20 cellular contexts compared by ENCODE assay signal in the genomic region with DNA sequence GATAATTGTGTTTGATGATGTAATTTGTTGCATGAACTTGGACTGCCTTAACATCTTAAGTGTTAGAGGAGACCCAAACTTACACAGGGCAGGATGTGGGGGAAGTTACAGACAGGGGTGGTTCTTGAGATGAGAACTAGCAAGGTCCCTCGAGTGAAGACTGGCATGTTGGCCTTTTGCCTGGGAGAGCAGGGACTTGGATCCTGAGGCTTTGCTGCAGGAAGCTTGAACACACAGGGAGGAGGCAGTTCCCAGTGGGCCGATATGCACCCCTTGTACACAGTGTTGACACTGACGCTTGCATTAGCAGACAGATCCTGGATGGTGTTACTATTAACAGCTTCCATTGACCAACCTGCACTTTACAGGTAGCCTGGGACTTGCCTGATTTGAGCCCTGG. TPM values are rescaled to one million over a fixed set of nuclear protein-coding genes. Genes with fewer than 3 reads are reported as not detected.
DNase-seq lines count a peak whose midpoint lies in the region; ATAC-seq and TF ChIP-seq lines count a peak whose summit lies in the region.
"Had no signal": no experiment of that assay in that cellular context is flagged by ENCODE, and none has a peak within 500 bp of the region (broad histone marks: within the 10 kb centered on the region; RNA-seq: fewer than 3 reads in every experiment).

No MANE protein-coding gene starts in this region.

- no peaks in the 10 kb centered on the region for H3K36me3 Mint-ChIP-seq in activated naive CD4-positive, alpha-beta T cell treated with anti-CD3 and anti-CD28 coated beads for 36 hours (ENCODE audit: low read depth)
- no peaks in the 10 kb centered on the region for H3K36me3 Mint-ChIP-seq in activated CD4-positive, alpha-beta memory T cell treated with anti-CD3 and anti-CD28 coated beads, Interleukin-2, amount 10 ng/mL, durations not matched to agents 7 days and 5 days (ENCODE audit: low read depth)
- H3K36me3 Mint-ChIP-seq: stimulated activated memory B cell treated with anti-CD40 and anti-IgM and Interleukin-4, amounts not matched to agents 10 μg/mL and 1 μg/mL and 100 μg/mL, for 72 hours had no signal

- 55 to 68% (median 57%) methylated on average over 3 of the region's 3 CpGs for WGBS in stomach, 5 donors

- H3K4me3 Mint-ChIP-seq in activated naive CD4-positive, alpha-beta T cell treated with anti-CD3 and anti-CD28 coated beads for 36 hours: no peak overlapping the region
- H3K4me3 Mint-ChIP-seq in activated CD4-positive, alpha-beta memory T cell treated with anti-CD3 and anti-CD28 coated beads, Interleukin-2, amount 10 ng/mL, durations not matched to agents 7 days and 5 days: peak overlapping the region; percentile 31
- H3K4me3 Mint-ChIP-seq in stimulated activated naive CD8-positive, alpha-beta T cell treated with anti-CD3 and anti-CD28 coated beads, Interleukin-15, amount 100 ng/mL, for 72 hours: peak overlapping the region; percentile 62 to 71
- H3K4me3 Mint-ChIP-seq: stimulated activated memory B cell treated with anti-CD40 and anti-IgM and Interleukin-4, amounts not matched to agents 10 μg/mL and 1 μg/mL and 100 μg/mL, for 72 hours had no signal

- H3K27ac ChIP-seq in stomach: no peak overlapping the region
- H3K27ac ChIP-seq: breast epithelium, gastrocnemius medialis, RWPE1, transverse colon had no signal

- no peaks in the 10 kb centered on the region for H3K27me3 Mint-ChIP-seq in activated naive CD4-positive, alpha-beta T cell treated with anti-CD3 and anti-CD28 coated beads for 36 hours (ENCODE audit: low read depth)
- peaks cover 8% of the 10 kb centered on the region for H3K27me3 Mint-ChIP-seq in activated CD4-positive, alpha-beta memory T cell treated with anti-CD3 and anti-CD28 coated beads, Interleukin-2, amount 10 ng/mL, durations not matched to agents 7 days and 5 days
- H3K27me3 Mint-ChIP-seq in stimulated activated naive CD8-positive, alpha-beta T cell treated with anti-CD3 and anti-CD28 coated beads, Interleukin-15, amount 100 ng/mL, for 72 hours: no peaks in the 10 kb centered on the region

- intact Hi-C loops in activated naive CD4-positive, alpha-beta T cell treated with anti-CD3 and anti-CD28 coated beads for 36 hours (cut with micrococcal nuclease): loop anchor here (1.0 to 2.0 kb wide), 2 partner anchors 16 to 36 kb away; no protein-coding TSS in a partner anchor
- intact Hi-C loops in stomach (cut with DNase I; ENCODE audit: low total_unique reads): no loop called here

- no peaks in the 10 kb centered on the region for H3K9me3 ChIP-seq in stomach
- H3K9me3 ChIP-seq: breast epithelium, gastrocnemius medialis, transverse colon had no signal

- H3K4me3 ChIP-seq in stomach: no peak overlapping the region
- H3K4me3 ChIP-seq: breast epithelium, gastrocnemius medialis, transverse colon had no signal

- no peak for TF ChIP-seq EP300 in stomach (IDR thresholded peaks at IDR 0.05)

- POLR2A ChIA-PET in activated CD4-positive, alpha-beta memory T cell treated with anti-CD3 and anti-CD28 coated beads, Interleukin-2, amount 10 ng/mL, durations not matched to agents 7 days and 5 days (lab: Charles Lee): no interaction called here

- no peaks in the 10 kb centered on the region for H3K4me1 ChIP-seq in stomach
- H3K4me1 ChIP-seq: breast epithelium, gastrocnemius medialis, transverse colon had no signal

- CTCF ChIA-PET in activated naive CD4-positive, alpha-beta T cell treated with anti-CD3 and anti-CD28 coated beads for 36 hours (lab: Charles Lee): interaction anchor here (1.8 kb wide), 1 partner anchor 18 kb away, joined by 5 read pairs; no protein-coding TSS in a partner anchor
- CTCF ChIA-PET in activated CD4-positive, alpha-beta memory T cell treated with anti-CD3 and anti-CD28 coated beads, Interleukin-2, amount 10 ng/mL, durations not matched to agents 7 days and 5 days (lab: Charles Lee): interaction anchor here (5.7 kb wide), 1 partner anchor 18 kb away, joined by 50 read pairs; no protein-coding TSS in a partner anchor

- H3K9me3 Mint-ChIP-seq in activated naive CD4-positive, alpha-beta T cell treated with anti-CD3 and anti-CD28 coated beads for 36 hours: peaks cover 3% of the 10 kb centered on the region
- no peaks in the 10 kb centered on the region for H3K9me3 Mint-ChIP-seq in activated CD4-positive, alpha-beta memory T cell treated with anti-CD3 and anti-CD28 coated beads, Interleukin-2, amount 10 ng/mL, durations not matched to agents 7 days and 5 days
- peaks cover 7 to 14% of the 10 kb centered on the region in 2 donors for H3K9me3 Mint-ChIP-seq in stimulated activated naive CD8-positive, alpha-beta T cell treated with anti-CD3 and anti-CD28 coated beads, Interleukin-15, amount 100 ng/mL, for 72 hours

- H3K27ac Mint-ChIP-seq in activated naive CD4-positive, alpha-beta T cell treated with anti-CD3 and anti-CD28 coated beads for 36 hours: no peak overlapping the region
- peak overlapping the region; percentile 58 for H3K27ac Mint-ChIP-seq in activated CD4-positive, alpha-beta memory T cell treated with anti-CD3 and anti-CD28 coated beads, Interleukin-2, amount 10 ng/mL, durations not matched to agents 7 days and 5 days
- H3K27ac Mint-ChIP-seq in stimulated activated naive CD8-positive, alpha-beta T cell treated with anti-CD3 and anti-CD28 coated beads, Interleukin-15, amount 100 ng/mL, for 72 hours: peak overlapping the region in 1 of 2 donors; percentile 57
- H3K27ac Mint-ChIP-seq: stimulated activated memory B cell treated with anti-CD40 and anti-IgM and Interleukin-4, amounts not matched to agents 10 μg/mL and 1 μg/mL and 100 μg/mL, for 72 hours had no signal

- no peak for TF ChIP-seq CTCF in stomach (IDR thresholded peaks at IDR 0.05)

- peaks cover 27% of the 10 kb centered on the region for H3K4me1 Mint-ChIP-seq in activated naive CD4-positive, alpha-beta T cell treated with anti-CD3 and anti-CD28 coated beads for 36 hours (ENCODE audit: low read depth)
- H3K4me1 Mint-ChIP-seq in activated CD4-positive, alpha-beta memory T cell treated with anti-CD3 and anti-CD28 coated beads, Interleukin-2, amount 10 ng/mL, durations not matched to agents 7 days and 5 days: peaks cover 31% of the 10 kb centered on the region
- H3K4me1 Mint-ChIP-seq in stimulated activated naive CD8-positive, alpha-beta T cell treated with anti-CD3 and anti-CD28 coated beads, Interleukin-15, amount 100 ng/mL, for 72 hours: peaks cover 30% of the 10 kb centered on the region

- no peaks in the 10 kb centered on the region for H3K36me3 ChIP-seq in stomach
- H3K36me3 ChIP-seq: breast epithelium, gastrocnemius medialis, transverse colon had no signal

- no peak for TF ChIP-seq POLR2A in stomach (IDR thresholded peaks at IDR 0.05)

- H3K27me3 ChIP-seq in stomach: no peaks in the 10 kb centered on the region
- H3K27me3 ChIP-seq: breast epithelium, gastrocnemius medialis, transverse colon had no signal

- peak; percentile 85 for ATAC-seq in stimulated activated naive CD8-positive, alpha-beta T cell treated with anti-CD3 and anti-CD28 coated beads, Interleukin-15, amount 100 ng/mL, for 72 hours
- no peak for ATAC-seq in GM21619 (IDR thresholded peaks at IDR 0.05; ENCODE audit: unreplicated experiment)
- ATAC-seq: gastrocnemius medialis; left lobe of liver; stimulated activated memory B cell treated with anti-CD40 and anti-IgM and Interleukin-4, amounts not matched to agents 10 μg/mL and 1 μg/mL and 100 μg/mL, for 72 hours had no signal

- DNase-seq in activated naive CD4-positive, alpha-beta T cell treated with anti-CD3 and anti-CD28 coated beads for 36 hours: peak; percentile 20
- DNase-seq in activated naive CD4-positive, alpha-beta T cell (lab: John Stamatoyannopoulos, UW): no peak
- DNase-seq in activated CD4-positive, alpha-beta memory T cell treated with anti-CD3 and anti-CD28 coated beads, Interleukin-2, amount 10 ng/mL, durations not matched to agents 7 days and 5 days: peak; percentile 42
- DNase-seq in glomerular visceral epithelial cell (ENCODE audit: extremely low spot score): peak; percentile 15
- DNase-seq in stimulated activated naive CD8-positive, alpha-beta T cell treated with anti-CD3 and anti-CD28 coated beads, Interleukin-15, amount 100 ng/mL, for 72 hours: peak in 1 of 2 donors; percentile 18
- no peak for DNase-seq in stomach
- no peak for DNase-seq in NCI-H748 treated with DMSO at 0.1 percent for 48 hours (lab: John Stamatoyannopoulos, UW)
- DNase-seq: dermis blood vessel endothelial cell, DMS79 treated with DMSO at 0.1 percent for 48 hours, gastrocnemius medialis, GOT3, midbrain, NCI-H1436, transverse colon had no signal

RNA-seq across cellular contexts. Expression of gene CHRNA1, which starts 47.5 kb away (rescaled TPM):
- total RNA-seq in activated naive CD4-positive, alpha-beta T cell treated with anti-CD3 and anti-CD28 coated beads for 36 hours: not detected
- total RNA-seq in activated CD4-positive, alpha-beta memory T cell treated with anti-CD3 and anti-CD28 coated beads, Interleukin-2, amount 10 ng/mL, durations not matched to agents 7 days and 5 days: not detected
- total RNA-seq in stomach: not detected
- under 1 TPM in 1 of 3 donors, not detected in 2; 0.46 TPM for polyA plus RNA-seq in stomach
- total RNA-seq: epithelial cell of proximal tubule, left lobe of liver had no signal

Comparison
In these comparisons a context has a peak if more than half of its experiments do, and no peak if none do; other contexts are left out.
1. DNase-seq: peak in activated naive CD4-positive, alpha-beta T cell treated with anti-CD3 and anti-CD28 coated beads for 36 hours (single experiment), activated CD4-positive, alpha-beta memory T cell treated with anti-CD3 and anti-CD28 coated beads, Interleukin-2, amount 10 ng/mL, durations not matched to agents 7 days and 5 days (single experiment) and glomerular visceral epithelial cell (single experiment); none in activated naive CD4-positive, alpha-beta T cell (0 of 4), stomach (single experiment) and NCI-H748 treated with DMSO at 0.1 percent for 48 hours (single experiment).